In the genomic region with DNA sequence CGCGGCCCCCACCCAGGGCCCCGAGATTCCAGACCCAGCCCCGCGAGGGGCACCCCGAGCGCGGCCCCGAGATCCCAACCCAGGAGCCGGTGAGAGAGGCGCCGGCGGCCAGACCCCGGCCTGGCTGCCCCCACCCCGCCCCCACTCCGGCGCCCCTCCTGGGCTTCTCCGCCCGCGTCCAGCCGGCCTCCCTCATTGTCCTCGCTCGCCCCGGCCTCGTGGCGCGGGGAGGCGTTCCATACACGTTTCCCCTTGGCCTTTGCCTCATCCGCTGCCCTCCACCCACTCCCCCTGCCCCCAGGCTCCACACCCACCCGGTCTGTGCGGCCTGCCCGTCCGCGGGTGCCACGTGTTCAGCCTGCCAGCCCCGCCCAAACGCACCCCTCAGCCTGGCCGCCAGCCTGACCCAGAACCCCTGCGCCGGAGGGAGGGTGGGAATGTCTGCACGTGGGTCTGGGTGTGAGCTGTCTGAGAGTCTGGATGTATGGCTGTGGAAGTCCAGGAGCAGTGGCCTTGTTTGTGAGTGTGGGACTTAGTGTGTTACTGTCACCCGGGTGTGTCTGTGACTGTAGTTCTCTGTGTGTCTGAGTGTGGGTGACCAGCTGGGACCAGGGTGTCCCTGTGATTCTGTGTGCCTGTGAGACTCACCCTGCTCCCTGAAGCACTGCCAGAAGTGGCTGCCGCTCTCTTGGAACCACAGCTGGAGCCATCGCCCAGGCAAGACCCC, we compare ENCODE assay signal across 1 cellular context.
TF ChIP-seq lines count a peak whose summit lies in the region.

No MANE protein-coding gene starts in this region.

TF ChIP-seq in WTC11, 78 proteins besides CTCF, POLR2A, EP300 and RAD21 (continued from another document):
- TF ChIP-seq FOXJ3 (CRISPR knock-in tag; IDR thresholded peaks at IDR 0.05; ENCODE audit: borderline replicate concordance) (no peak), OVOL2 (CRISPR knock-in tag; IDR thresholded peaks at IDR 0.05; ENCODE audit: borderline replicate concordance) (no peak), FOXP1 (CRISPR knock-in tag; IDR thresholded peaks at IDR 0.05; ENCODE audit: borderline replicate concordance) (peak; percentile 44; the same call in 1 of the 2 replicates), GABPB1 (CRISPR knock-in tag; IDR thresholded peaks at IDR 0.05) (0 out of 2 replicates have a peak, but pooled peaks have one; percentile 14), TEAD1 (CRISPR knock-in tag; IDR thresholded peaks at IDR 0.05) (0 out of 2 replicates have a peak, but pooled peaks have one; percentile 2), ZNF232 (CRISPR knock-in tag; IDR thresholded peaks at IDR 0.05) (no peak), NR2C2 (CRISPR knock-in tag; IDR thresholded peaks at IDR 0.05) (peak; percentile 46)
- TF ChIP-seq, protein P1, sequence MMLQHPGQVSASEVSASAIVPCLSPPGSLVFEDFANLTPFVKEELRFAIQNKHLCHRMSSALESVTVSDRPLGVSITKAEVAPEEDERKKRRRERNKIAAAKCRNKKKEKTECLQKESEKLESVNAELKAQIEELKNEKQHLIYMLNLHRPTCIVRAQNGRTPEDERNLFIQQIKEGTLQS (CRISPR knock-in tag; conservative IDR thresholded peaks at IDR 0.05) = no peak
- TF ChIP-seq, protein P2, sequence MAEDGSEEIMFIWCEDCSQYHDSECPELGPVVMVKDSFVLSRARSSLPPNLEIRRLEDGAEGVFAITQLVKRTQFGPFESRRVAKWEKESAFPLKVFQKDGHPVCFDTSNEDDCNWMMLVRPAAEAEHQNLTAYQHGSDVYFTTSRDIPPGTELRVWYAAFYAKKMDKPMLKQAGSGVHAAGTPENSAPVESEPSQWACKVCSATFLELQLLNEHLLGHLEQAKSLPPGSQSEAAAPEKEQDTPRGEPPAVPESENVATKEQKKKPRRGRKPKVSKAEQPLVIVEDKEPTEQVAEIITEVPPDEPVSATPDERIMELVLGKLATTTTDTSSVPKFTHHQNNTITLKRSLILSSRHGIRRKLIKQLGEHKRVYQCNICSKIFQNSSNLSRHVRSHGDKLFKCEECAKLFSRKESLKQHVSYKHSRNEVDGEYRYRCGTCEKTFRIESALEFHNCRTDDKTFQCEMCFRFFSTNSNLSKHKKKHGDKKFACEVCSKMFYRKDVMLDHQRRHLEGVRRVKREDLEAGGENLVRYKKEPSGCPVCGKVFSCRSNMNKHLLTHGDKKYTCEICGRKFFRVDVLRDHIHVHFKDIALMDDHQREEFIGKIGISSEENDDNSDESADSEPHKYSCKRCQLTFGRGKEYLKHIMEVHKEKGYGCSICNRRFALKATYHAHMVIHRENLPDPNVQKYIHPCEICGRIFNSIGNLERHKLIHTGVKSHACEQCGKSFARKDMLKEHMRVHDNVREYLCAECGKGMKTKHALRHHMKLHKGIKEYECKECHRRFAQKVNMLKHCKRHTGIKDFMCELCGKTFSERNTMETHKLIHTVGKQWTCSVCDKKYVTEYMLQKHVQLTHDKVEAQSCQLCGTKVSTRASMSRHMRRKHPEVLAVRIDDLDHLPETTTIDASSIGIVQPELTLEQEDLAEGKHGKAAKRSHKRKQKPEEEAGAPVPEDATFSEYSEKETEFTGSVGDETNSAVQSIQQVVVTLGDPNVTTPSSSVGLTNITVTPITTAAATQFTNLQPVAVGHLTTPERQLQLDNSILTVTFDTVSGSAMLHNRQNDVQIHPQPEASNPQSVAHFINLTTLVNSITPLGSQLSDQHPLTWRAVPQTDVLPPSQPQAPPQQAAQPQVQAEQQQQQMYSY (CRISPR knock-in tag; IDR thresholded peaks at IDR 0.05) = no peak
- TF ChIP-seq, protein P3, sequence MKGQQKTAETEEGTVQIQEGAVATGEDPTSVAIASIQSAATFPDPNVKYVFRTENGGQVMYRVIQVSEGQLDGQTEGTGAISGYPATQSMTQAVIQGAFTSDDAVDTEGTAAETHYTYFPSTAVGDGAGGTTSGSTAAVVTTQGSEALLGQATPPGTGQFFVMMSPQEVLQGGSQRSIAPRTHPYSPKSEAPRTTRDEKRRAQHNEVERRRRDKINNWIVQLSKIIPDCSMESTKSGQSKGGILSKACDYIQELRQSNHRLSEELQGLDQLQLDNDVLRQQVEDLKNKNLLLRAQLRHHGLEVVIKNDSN (CRISPR knock-in tag; IDR thresholded peaks at IDR 0.05) = peak; percentile 80
- TF ChIP-seq, protein P4, sequence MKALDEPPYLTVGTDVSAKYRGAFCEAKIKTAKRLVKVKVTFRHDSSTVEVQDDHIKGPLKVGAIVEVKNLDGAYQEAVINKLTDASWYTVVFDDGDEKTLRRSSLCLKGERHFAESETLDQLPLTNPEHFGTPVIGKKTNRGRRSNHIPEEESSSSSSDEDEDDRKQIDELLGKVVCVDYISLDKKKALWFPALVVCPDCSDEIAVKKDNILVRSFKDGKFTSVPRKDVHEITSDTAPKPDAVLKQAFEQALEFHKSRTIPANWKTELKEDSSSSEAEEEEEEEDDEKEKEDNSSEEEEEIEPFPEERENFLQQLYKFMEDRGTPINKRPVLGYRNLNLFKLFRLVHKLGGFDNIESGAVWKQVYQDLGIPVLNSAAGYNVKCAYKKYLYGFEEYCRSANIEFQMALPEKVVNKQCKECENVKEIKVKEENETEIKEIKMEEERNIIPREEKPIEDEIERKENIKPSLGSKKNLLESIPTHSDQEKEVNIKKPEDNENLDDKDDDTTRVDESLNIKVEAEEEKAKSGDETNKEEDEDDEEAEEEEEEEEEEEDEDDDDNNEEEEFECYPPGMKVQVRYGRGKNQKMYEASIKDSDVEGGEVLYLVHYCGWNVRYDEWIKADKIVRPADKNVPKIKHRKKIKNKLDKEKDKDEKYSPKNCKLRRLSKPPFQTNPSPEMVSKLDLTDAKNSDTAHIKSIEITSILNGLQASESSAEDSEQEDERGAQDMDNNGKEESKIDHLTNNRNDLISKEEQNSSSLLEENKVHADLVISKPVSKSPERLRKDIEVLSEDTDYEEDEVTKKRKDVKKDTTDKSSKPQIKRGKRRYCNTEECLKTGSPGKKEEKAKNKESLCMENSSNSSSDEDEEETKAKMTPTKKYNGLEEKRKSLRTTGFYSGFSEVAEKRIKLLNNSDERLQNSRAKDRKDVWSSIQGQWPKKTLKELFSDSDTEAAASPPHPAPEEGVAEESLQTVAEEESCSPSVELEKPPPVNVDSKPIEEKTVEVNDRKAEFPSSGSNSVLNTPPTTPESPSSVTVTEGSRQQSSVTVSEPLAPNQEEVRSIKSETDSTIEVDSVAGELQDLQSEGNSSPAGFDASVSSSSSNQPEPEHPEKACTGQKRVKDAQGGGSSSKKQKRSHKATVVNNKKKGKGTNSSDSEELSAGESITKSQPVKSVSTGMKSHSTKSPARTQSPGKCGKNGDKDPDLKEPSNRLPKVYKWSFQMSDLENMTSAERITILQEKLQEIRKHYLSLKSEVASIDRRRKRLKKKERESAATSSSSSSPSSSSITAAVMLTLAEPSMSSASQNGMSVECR (CRISPR knock-in tag; IDR thresholded peaks at IDR 0.05; ENCODE audit: borderline replicate concordance) = 0 out of 2 replicates have a peak, but pooled peaks have one; percentile 23
- TF ChIP-seq, protein P5, sequence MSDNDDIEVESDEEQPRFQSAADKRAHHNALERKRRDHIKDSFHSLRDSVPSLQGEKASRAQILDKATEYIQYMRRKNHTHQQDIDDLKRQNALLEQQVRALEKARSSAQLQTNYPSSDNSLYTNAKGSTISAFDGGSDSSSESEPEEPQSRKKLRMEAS (CRISPR knock-in tag; IDR thresholded peaks at IDR 0.05) = peak; percentile 82
- TF ChIP-seq, protein P6, sequence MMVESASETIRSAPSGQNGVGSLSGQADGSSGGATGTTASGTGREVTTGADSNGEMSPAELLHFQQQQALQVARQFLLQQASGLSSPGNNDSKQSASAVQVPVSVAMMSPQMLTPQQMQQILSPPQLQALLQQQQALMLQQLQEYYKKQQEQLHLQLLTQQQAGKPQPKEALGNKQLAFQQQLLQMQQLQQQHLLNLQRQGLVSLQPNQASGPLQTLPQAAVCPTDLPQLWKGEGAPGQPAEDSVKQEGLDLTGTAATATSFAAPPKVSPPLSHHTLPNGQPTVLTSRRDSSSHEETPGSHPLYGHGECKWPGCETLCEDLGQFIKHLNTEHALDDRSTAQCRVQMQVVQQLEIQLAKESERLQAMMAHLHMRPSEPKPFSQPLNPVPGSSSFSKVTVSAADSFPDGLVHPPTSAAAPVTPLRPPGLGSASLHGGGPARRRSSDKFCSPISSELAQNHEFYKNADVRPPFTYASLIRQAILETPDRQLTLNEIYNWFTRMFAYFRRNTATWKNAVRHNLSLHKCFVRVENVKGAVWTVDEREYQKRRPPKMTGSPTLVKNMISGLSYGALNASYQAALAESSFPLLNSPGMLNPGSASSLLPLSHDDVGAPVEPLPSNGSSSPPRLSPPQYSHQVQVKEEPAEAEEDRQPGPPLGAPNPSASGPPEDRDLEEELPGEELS (CRISPR knock-in tag; IDR thresholded peaks at IDR 0.05) = no peak
- TF ChIP-seq, protein P7, sequence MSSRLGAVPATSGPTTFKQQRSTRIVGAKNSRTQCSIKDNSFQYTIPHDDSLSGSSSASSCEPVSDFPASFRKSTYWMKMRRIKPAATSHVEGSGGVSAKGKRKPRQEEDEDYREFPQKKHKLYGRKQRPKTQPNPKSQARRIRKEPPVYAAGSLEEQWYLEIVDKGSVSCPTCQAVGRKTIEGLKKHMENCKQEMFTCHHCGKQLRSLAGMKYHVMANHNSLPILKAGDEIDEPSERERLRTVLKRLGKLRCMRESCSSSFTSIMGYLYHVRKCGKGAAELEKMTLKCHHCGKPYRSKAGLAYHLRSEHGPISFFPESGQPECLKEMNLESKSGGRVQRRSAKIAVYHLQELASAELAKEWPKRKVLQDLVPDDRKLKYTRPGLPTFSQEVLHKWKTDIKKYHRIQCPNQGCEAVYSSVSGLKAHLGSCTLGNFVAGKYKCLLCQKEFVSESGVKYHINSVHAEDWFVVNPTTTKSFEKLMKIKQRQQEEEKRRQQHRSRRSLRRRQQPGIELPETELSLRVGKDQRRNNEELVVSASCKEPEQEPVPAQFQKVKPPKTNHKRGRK (CRISPR knock-in tag; IDR thresholded peaks at IDR 0.05; ENCODE audit: borderline replicate concordance) = no peak
- TF ChIP-seq, protein P8, sequence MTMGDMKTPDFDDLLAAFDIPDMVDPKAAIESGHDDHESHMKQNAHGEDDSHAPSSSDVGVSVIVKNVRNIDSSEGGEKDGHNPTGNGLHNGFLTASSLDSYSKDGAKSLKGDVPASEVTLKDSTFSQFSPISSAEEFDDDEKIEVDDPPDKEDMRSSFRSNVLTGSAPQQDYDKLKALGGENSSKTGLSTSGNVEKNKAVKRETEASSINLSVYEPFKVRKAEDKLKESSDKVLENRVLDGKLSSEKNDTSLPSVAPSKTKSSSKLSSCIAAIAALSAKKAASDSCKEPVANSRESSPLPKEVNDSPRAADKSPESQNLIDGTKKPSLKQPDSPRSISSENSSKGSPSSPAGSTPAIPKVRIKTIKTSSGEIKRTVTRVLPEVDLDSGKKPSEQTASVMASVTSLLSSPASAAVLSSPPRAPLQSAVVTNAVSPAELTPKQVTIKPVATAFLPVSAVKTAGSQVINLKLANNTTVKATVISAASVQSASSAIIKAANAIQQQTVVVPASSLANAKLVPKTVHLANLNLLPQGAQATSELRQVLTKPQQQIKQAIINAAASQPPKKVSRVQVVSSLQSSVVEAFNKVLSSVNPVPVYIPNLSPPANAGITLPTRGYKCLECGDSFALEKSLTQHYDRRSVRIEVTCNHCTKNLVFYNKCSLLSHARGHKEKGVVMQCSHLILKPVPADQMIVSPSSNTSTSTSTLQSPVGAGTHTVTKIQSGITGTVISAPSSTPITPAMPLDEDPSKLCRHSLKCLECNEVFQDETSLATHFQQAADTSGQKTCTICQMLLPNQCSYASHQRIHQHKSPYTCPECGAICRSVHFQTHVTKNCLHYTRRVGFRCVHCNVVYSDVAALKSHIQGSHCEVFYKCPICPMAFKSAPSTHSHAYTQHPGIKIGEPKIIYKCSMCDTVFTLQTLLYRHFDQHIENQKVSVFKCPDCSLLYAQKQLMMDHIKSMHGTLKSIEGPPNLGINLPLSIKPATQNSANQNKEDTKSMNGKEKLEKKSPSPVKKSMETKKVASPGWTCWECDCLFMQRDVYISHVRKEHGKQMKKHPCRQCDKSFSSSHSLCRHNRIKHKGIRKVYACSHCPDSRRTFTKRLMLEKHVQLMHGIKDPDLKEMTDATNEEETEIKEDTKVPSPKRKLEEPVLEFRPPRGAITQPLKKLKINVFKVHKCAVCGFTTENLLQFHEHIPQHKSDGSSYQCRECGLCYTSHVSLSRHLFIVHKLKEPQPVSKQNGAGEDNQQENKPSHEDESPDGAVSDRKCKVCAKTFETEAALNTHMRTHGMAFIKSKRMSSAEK (CRISPR knock-in tag; IDR thresholded peaks at IDR 0.05; ENCODE audit: borderline replicate concordance) = no peak
